Comparison of ENCODE assay signal across 1 cellular context in genomic region chr15:34367128-34368081, GRCh38.
TF ChIP-seq lines count a peak whose summit lies in the region.

TSS of gene LPCAT4 (minus strand) at chr15:34367196. CDS start at chr15:34367100, 96 bp downstream.

TF ChIP-seq in HepG2, 621 proteins besides CTCF, POLR2A, EP300 and RAD21 (continued from another document and continues in another):
- TF ChIP-seq HMGXB3 (CRISPR knock-in tag; IDR thresholded peaks at IDR 0.05; ENCODE audit: borderline replicate concordance) (no peak), GATAD2A (CRISPR knock-in tag; IDR thresholded peaks at IDR 0.05) (peak; percentile 80), ZNF660 (CRISPR knock-in tag; IDR thresholded peaks at IDR 0.05; ENCODE audit: borderline replicate concordance, low read depth) (no peak), THAP7 (CRISPR knock-in tag; IDR thresholded peaks at IDR 0.05) (peak; percentile 87), ADNP (CRISPR knock-in tag; IDR thresholded peaks at IDR 0.05) (no peak), FOXO4 (CRISPR knock-in tag; conservative IDR thresholded peaks at IDR 0.05) (no peak), NR2F1 (CRISPR knock-in tag; IDR thresholded peaks at IDR 0.05) (no peak), ARID5B (CRISPR knock-in tag; IDR thresholded peaks at IDR 0.05) (no peak; the same call in 1 of the 2 replicates), NR2F2 (IDR thresholded peaks at IDR 0.05; ENCODE audit: borderline replicate concordance, low read depth) (no peak), ZNF232 (CRISPR knock-in tag; IDR thresholded peaks at IDR 0.05; ENCODE audit: borderline replicate concordance) (no peak), NR1H2 (CRISPR knock-in tag; IDR thresholded peaks at IDR 0.05; ENCODE audit: borderline replicate concordance, low read depth) (no peak), STAT5B (CRISPR knock-in tag; IDR thresholded peaks at IDR 0.05) (no peak), ELK4 (CRISPR knock-in tag; IDR thresholded peaks at IDR 0.05; ENCODE audit: borderline replicate concordance) (no peak), ZSCAN25 (CRISPR knock-in tag; IDR thresholded peaks at IDR 0.05) (peak; percentile 53; the same call in 1 of the 2 replicates), ZFAT (CRISPR knock-in tag; conservative IDR thresholded peaks at IDR 0.05) (no peak), CREBL2 (CRISPR knock-in tag; IDR thresholded peaks at IDR 0.05; ENCODE audit: borderline replicate concordance) (no peak), ZBTB10 (CRISPR knock-in tag; IDR thresholded peaks at IDR 0.05; ENCODE audit: borderline replicate concordance) (no peak), ZNF446 (CRISPR knock-in tag; IDR thresholded peaks at IDR 0.05) (no peak), NFIC (IDR thresholded peaks at IDR 0.05; ENCODE audit: low read length) (no peak), ZNF850 (CRISPR knock-in tag; conservative IDR thresholded peaks at IDR 0.05) (no peak), ZNF782 (CRISPR knock-in tag; IDR thresholded peaks at IDR 0.05; ENCODE audit: borderline replicate concordance) (peak; percentile 55; the same call in 1 of the 2 replicates), ZHX2 (IDR thresholded peaks at IDR 0.05; ENCODE audit: low read depth) (0 out of 2 replicates have a peak, but pooled peaks have one; percentile 18), ZHX2 (CRISPR knock-in tag; IDR thresholded peaks at IDR 0.05; ENCODE audit: borderline replicate concordance) (no peak), PRDM10 (CRISPR knock-in tag; IDR thresholded peaks at IDR 0.05; ENCODE audit: low read depth) (peak; percentile 58; the same call in 1 of the 2 replicates), U2AF1 (optimal IDR thresholded peaks at IDR 0.05; ENCODE audit: low read depth, low read length) (peak; percentile 47)
